ENCODE assay signal across 1 cellular context in the genomic region with DNA sequence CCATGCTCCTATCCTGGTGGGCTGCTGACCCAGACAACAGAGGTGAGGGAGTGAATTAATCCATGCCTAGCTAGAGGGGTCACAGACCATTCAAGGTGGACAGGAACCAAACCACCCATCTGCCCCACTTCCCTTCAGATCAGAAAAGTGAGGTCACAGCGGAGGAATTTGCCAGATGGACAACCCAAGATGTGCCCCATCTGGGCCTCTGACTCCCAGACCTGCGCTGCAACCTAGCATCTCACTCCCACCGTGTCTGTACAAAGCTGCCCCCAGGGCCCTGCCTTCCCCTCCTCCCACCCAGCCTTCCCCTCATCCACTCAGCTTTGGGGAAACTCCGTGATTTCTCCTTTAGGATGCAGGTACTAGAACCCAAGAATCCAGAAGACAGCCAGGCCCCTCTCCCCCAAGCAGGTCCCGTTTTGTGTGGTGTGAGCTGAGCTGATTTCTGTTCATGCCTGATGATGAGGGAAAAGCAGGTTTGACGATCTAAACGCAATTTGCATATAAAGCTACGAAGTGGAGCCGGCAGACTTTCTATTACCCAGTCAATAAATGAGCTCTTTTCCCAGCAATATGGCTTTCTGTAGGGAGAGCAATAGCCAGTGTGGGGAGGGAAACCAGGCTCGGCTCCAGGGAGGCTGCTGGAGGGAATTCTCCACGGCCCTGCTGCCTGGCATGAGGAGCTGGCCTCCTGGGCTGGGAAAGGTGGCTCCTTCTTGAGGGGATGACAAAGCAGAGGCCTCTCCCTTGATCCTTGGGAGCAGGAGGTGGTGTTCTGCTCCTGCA.
TF ChIP-seq lines count a peak whose summit lies in the region.

No MANE protein-coding gene starts in this region.

TF ChIP-seq in IMR-90, 13 proteins besides CTCF, POLR2A, EP300 and RAD21 (continued from another document):
- no peak for TF ChIP-seq USF2 (IDR thresholded peaks at IDR 0.05; ENCODE audit: low read depth, low read length)
- TF ChIP-seq CHD1 (IDR thresholded peaks at IDR 0.05; ENCODE audit: low read depth, low read length), result no peak
- TF ChIP-seq RCOR1 (IDR thresholded peaks at IDR 0.05; ENCODE audit: insufficient replicate concordance, low read length), result no peak
- no peak for TF ChIP-seq RFX5 (IDR thresholded peaks at IDR 0.05; ENCODE audit: low read depth, low read length)
- no peak for TF ChIP-seq ELK1 (IDR thresholded peaks at IDR 0.05; ENCODE audit: borderline replicate concordance, low read depth, low read length)
TF ChIP-seq in IMR-90: peak in this region for 0.
